ENCODE assay signal across 8 cellular contexts in the genomic region with DNA sequence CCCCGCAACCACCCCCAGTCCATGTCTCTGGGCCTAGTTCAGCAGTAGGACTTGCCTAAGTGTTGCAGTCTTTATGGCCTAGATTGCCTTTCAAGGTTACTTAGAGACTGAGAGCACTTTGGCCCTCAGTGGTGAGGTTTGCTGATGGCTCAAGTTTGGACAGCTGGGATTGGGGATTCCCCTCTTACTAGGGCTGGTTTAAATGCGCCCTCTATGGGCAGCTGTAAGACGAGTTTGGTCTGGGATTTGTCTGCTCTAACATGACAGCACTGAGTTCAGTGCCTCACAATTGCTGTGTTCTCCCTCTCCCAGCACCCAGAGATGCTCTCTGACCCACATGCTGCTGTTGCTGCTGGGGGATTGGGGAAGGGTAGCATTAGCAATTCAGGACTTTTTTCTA. TPM values are rescaled to one million over a fixed set of nuclear protein-coding genes. Genes with fewer than 3 reads are reported as not detected.
DNase-seq lines count a peak whose midpoint lies in the region; ATAC-seq, FAIRE-seq and TF ChIP-seq lines count a peak whose summit lies in the region.

No MANE protein-coding gene starts in this region.

- peak; percentile 24 to 57; a peak in 3 of 5 replicates for TF ChIP-seq RAD21 in A549 (conservative IDR thresholded peaks at IDR 0.05 in 1 of 2, IDR thresholded peaks at IDR 0.05 in 1 of 2)

- H4K20me1 ChIP-seq in Karpas-422 (ENCODE audit: insufficient read depth, low read depth, low read length) = no peaks in the 10 kb centered on the region

- POLR2A ChIA-PET in A549 (lab: Yijun Ruan, JAX) = no interaction called here

- H3K27me3 ChIP-seq in Karpas-422 (ENCODE audit: low read length) = no peaks in the 10 kb centered on the region
- no peaks in the 10 kb centered on the region for H3K27me3 ChIP-seq in sigmoid colon

- 10% methylated on average over 2 of the region's 3 CpGs for WGBS in A549 (ENCODE audit: missing lambda C conversion rate)
- WGBS in sigmoid colon, 2 donors = 35 to 43% methylated on average over 3 of the region's 3 CpGs

- TF ChIP-seq CTCF in A549 (IDR thresholded peaks at IDR 0.05) = no peak
- peak; percentile 52 for TF ChIP-seq CTCF in epithelial cell of proximal tubule (conservative IDR thresholded peaks at IDR 0.05; ENCODE audit: low read depth, low read length)
- no peak for TF ChIP-seq CTCF in sigmoid colon (IDR thresholded peaks at IDR 0.05)

- H3K79me2 ChIP-seq in Karpas-422 (ENCODE audit: low read length) = no peaks in the 10 kb centered on the region

- H3K36me3 ChIP-seq in Karpas-422 (ENCODE audit: insufficient read depth, low read length) = no peaks in the 10 kb centered on the region
- no peaks in the 10 kb centered on the region for H3K36me3 ChIP-seq in sigmoid colon

- DNase-seq in A549 (ENCODE audit: low read depth in 1 of 2, low spot score in 1 of 2) = peak in 1 of 2 experiments; percentile 47
- DNase-seq in GM18507 (ENCODE audit: extremely low spot score, insufficient read length, low read depth) = no peak
- peak; percentile 70 for DNase-seq in Karpas-422
- no peak for DNase-seq in epithelial cell of proximal tubule (ENCODE audit: low read depth)
- DNase-seq in GDM1 (lab: John Stamatoyannopoulos, UW) = no peak
- DNase-seq in sigmoid colon = no peak
- no peak for DNase-seq in stimulated activated naive CD4-positive, alpha-beta T cell treated with Interleukin-2 at 50 U/mL for 16 hours (lab: John Stamatoyannopoulos, UW)

- no peaks in the 10 kb centered on the region for H3K9me2 ChIP-seq in Karpas-422 (replicated peaks; ENCODE audit: insufficient read depth, low read length)

- peak in 1 of 2 experiments; percentile 80; a peak in 3 of 6 replicates for ATAC-seq in A549
- ATAC-seq in HG02840 (IDR thresholded peaks at IDR 0.05; ENCODE audit: low FRiP score, unreplicated experiment) = no peak

- TF ChIP-seq POLR2A in A549 (IDR thresholded peaks at IDR 0.05; ENCODE audit: low read length) = no peak
- no peak for TF ChIP-seq POLR2A in sigmoid colon (IDR thresholded peaks at IDR 0.05)

- no peak overlapping the region for H3K4me2 ChIP-seq in A549
- no peak overlapping the region for H3K4me2 ChIP-seq in Karpas-422 (ENCODE audit: low read depth, low read length, poor library complexity, severe bottlenecking)

- no peak overlapping the region for H3K9ac ChIP-seq in Karpas-422 (ENCODE audit: low read length)

- TF ChIP-seq EP300 in A549 (IDR thresholded peaks at IDR 0.05) (no peak), sigmoid colon (IDR thresholded peaks at IDR 0.05) (no peak)

- intact Hi-C loops in sigmoid colon (cut with DNase I) = no loop called here

- H3K27ac ChIP-seq in A549 = no peak overlapping the region
- no peak overlapping the region for H3K27ac ChIP-seq in Karpas-422 (ENCODE audit: low read length)
- H3K27ac ChIP-seq in sigmoid colon = no peak overlapping the region

- no peaks in the 10 kb centered on the region for H3K9me3 ChIP-seq in A549
- no peaks in the 10 kb centered on the region for H3K9me3 ChIP-seq in Karpas-422 (ENCODE audit: low read length)
- no peaks in the 10 kb centered on the region for H3K9me3 ChIP-seq in sigmoid colon

- CTCF ChIA-PET in A549 (lab: Yijun Ruan, JAX) = no interaction called here

- no peak overlapping the region for H2AFZ ChIP-seq in Karpas-422 (ENCODE audit: low read length)

- FAIRE-seq in A549 (lab: Jason Lieb, UNC) = no peak
- FAIRE-seq in GM18507 (lab: Jason Lieb, UNC) = peak; percentile 18

- H3K4me3 ChIP-seq in A549 (no peak overlapping the region), Karpas-422 (ENCODE audit: low read length) (no peak overlapping the region), epithelial cell of proximal tubule (ENCODE audit: low read depth, low read length) (no peak overlapping the region), sigmoid colon (no peak overlapping the region)

- H3K4me1 ChIP-seq in A549 (no peaks in the 10 kb centered on the region), Karpas-422 (ENCODE audit: low read length) (no peaks in the 10 kb centered on the region), sigmoid colon (no peaks in the 10 kb centered on the region)

TF ChIP-seq in A549, 52 proteins besides CTCF, POLR2A, EP300 and RAD21:
- no peak for TF ChIP-seq CBX2 (IDR thresholded peaks at IDR 0.05; ENCODE audit: borderline replicate concordance, low read depth)
- no peak for TF ChIP-seq CHD2 (IDR thresholded peaks at IDR 0.05; ENCODE audit: low read length, partially characterized antibody)
- TF ChIP-seq HOXA7 (CRISPR knock-in tag; IDR thresholded peaks at IDR 0.05) = no peak
- TF ChIP-seq MAFK (IDR thresholded peaks at IDR 0.05; ENCODE audit: partially characterized antibody) = no peak
- TF ChIP-seq, protein P1, sequence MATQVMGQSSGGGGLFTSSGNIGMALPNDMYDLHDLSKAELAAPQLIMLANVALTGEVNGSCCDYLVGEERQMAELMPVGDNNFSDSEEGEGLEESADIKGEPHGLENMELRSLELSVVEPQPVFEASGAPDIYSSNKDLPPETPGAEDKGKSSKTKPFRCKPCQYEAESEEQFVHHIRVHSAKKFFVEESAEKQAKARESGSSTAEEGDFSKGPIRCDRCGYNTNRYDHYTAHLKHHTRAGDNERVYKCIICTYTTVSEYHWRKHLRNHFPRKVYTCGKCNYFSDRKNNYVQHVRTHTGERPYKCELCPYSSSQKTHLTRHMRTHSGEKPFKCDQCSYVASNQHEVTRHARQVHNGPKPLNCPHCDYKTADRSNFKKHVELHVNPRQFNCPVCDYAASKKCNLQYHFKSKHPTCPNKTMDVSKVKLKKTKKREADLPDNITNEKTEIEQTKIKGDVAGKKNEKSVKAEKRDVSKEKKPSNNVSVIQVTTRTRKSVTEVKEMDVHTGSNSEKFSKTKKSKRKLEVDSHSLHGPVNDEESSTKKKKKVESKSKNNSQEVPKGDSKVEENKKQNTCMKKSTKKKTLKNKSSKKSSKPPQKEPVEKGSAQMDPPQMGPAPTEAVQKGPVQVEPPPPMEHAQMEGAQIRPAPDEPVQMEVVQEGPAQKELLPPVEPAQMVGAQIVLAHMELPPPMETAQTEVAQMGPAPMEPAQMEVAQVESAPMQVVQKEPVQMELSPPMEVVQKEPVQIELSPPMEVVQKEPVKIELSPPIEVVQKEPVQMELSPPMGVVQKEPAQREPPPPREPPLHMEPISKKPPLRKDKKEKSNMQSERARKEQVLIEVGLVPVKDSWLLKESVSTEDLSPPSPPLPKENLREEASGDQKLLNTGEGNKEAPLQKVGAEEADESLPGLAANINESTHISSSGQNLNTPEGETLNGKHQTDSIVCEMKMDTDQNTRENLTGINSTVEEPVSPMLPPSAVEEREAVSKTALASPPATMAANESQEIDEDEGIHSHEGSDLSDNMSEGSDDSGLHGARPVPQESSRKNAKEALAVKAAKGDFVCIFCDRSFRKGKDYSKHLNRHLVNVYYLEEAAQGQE (IDR thresholded peaks at IDR 0.05) = no peak
- no peak for TF ChIP-seq TFCP2L1 (CRISPR knock-in tag; IDR thresholded peaks at IDR 0.05)
- TF ChIP-seq MYC (IDR thresholded peaks at IDR 0.05; ENCODE audit: borderline replicate concordance, low read length) = no peak
- TF ChIP-seq JUNB (IDR thresholded peaks at IDR 0.05) = no peak
- TF ChIP-seq FOSB (CRISPR knock-in tag; IDR thresholded peaks at IDR 0.05) = no peak

RNA-seq across cellular contexts. Expression of a gene that starts 23.1 kb away (rescaled TPM):
- polyA plus RNA-seq in A549 (2011; rRNA removed) = 0.04 and 0.08 TPM in 2 replicates
- not detected in 2 replicates for polyA plus RNA-seq in A549 (2012; cell fraction: cytosol; rRNA removed)
- polyA plus RNA-seq in A549 (2012; cell fraction: nucleus; rRNA removed) = not detected in 2 replicates
- polyA plus RNA-seq in A549 (2017; fragmentation: RNase III; extraction: RNeasy Plus Mini Kit Qiagen cat#74134 plus additional on column Dnase treatment) = not detected in 3 replicates
- polyA minus RNA-seq in A549 (2011; rRNA and poly(A)+ RNA removed) = 0.08 and 0.34 TPM in 2 replicates
- total RNA-seq in Karpas-422 (2014; rRNA removed; shearing (Covaris generic); ENCODE audit: low replicate concordance) = not detected in 2 replicates
- not detected in 2 replicates for total RNA-seq in epithelial cell of proximal tubule
- total RNA-seq in sigmoid colon = 1 to 10 TPM in 1 of 4 donors, under 1 TPM in 3; under 0.01 to 1.4 (median 0.22) TPM
- under 1 TPM in 1 of 3 donors, not detected in 2; 0.04 TPM for polyA plus RNA-seq in sigmoid colon
